In genomic region chr14:104694475-104694950, GRCh38 we compare ENCODE assay signal across 1 cellular context.
TF ChIP-seq lines count a peak whose summit lies in the region.

No MANE protein-coding gene starts in this region.

TF ChIP-seq in GM12878, 131 proteins besides CTCF, POLR2A, EP300 and RAD21:
- TF ChIP-seq SUPT20H (IDR thresholded peaks at IDR 0.05; ENCODE audit: borderline replicate concordance, control insufficient read depth, low read depth, low read length) (no peak), PAX8 (IDR thresholded peaks at IDR 0.05) (no peak), ZNF384 (IDR thresholded peaks at IDR 0.05; ENCODE audit: borderline replicate concordance, low read depth, low read length) (no peak), MLLT1 (IDR thresholded peaks at IDR 0.05) (no peak), MTA3 (IDR thresholded peaks at IDR 0.05; ENCODE audit: borderline replicate concordance, low read length) (no peak), E4F1 (IDR thresholded peaks at IDR 0.05; ENCODE audit: borderline replicate concordance, partially characterized antibody) (no peak), TCF3 (IDR thresholded peaks at IDR 0.05; ENCODE audit: borderline replicate concordance, insufficient read depth, low read depth, low read length) (no peak), SMAD1 (IDR thresholded peaks at IDR 0.05; ENCODE audit: low read depth, partially characterized antibody) (no peak), PAX5 (IDR thresholded peaks at IDR 0.05; ENCODE audit: borderline replicate concordance, low read depth, low read length) (no peak), RB1 (IDR thresholded peaks at IDR 0.05; ENCODE audit: borderline replicate concordance) (no peak), ZNF24 (IDR thresholded peaks at IDR 0.05) (no peak), RAD51 (IDR thresholded peaks at IDR 0.05) (no peak), TCF7 (IDR thresholded peaks at IDR 0.05; ENCODE audit: borderline replicate concordance) (no peak), SREBF1 (IDR thresholded peaks at IDR 0.05; ENCODE audit: low read length) (no peak), WRNIP1 (IDR thresholded peaks at IDR 0.05; ENCODE audit: borderline replicate concordance, low read depth, low read length) (no peak), GATAD2B (conservative IDR thresholded peaks at IDR 0.05; ENCODE audit: low read depth) (no peak), CBX3 (IDR thresholded peaks at IDR 0.05; ENCODE audit: borderline replicate concordance, low read depth) (no peak)
- TF ChIP-seq, protein P1, sequence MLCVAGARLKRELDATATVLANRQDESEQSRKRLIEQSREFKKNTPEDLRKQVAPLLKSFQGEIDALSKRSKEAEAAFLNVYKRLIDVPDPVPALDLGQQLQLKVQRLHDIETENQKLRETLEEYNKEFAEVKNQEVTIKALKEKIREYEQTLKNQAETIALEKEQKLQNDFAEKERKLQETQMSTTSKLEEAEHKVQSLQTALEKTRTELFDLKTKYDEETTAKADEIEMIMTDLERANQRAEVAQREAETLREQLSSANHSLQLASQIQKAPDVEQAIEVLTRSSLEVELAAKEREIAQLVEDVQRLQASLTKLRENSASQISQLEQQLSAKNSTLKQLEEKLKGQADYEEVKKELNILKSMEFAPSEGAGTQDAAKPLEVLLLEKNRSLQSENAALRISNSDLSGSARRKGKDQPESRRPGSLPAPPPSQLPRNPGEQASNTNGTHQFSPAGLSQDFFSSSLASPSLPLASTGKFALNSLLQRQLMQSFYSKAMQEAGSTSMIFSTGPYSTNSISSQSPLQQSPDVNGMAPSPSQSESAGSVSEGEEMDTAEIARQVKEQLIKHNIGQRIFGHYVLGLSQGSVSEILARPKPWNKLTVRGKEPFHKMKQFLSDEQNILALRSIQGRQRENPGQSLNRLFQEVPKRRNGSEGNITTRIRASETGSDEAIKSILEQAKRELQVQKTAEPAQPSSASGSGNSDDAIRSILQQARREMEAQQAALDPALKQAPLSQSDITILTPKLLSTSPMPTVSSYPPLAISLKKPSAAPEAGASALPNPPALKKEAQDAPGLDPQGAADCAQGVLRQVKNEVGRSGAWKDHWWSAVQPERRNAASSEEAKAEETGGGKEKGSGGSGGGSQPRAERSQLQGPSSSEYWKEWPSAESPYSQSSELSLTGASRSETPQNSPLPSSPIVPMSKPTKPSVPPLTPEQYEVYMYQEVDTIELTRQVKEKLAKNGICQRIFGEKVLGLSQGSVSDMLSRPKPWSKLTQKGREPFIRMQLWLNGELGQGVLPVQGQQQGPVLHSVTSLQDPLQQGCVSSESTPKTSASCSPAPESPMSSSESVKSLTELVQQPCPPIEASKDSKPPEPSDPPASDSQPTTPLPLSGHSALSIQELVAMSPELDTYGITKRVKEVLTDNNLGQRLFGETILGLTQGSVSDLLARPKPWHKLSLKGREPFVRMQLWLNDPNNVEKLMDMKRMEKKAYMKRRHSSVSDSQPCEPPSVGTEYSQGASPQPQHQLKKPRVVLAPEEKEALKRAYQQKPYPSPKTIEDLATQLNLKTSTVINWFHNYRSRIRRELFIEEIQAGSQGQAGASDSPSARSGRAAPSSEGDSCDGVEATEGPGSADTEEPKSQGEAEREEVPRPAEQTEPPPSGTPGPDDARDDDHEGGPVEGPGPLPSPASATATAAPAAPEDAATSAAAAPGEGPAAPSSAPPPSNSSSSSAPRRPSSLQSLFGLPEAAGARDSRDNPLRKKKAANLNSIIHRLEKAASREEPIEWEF (IDR thresholded peaks at IDR 0.05; ENCODE audit: insufficient replicate concordance, low read depth, low read length), result no peak
- TF ChIP-seq, protein P2, sequence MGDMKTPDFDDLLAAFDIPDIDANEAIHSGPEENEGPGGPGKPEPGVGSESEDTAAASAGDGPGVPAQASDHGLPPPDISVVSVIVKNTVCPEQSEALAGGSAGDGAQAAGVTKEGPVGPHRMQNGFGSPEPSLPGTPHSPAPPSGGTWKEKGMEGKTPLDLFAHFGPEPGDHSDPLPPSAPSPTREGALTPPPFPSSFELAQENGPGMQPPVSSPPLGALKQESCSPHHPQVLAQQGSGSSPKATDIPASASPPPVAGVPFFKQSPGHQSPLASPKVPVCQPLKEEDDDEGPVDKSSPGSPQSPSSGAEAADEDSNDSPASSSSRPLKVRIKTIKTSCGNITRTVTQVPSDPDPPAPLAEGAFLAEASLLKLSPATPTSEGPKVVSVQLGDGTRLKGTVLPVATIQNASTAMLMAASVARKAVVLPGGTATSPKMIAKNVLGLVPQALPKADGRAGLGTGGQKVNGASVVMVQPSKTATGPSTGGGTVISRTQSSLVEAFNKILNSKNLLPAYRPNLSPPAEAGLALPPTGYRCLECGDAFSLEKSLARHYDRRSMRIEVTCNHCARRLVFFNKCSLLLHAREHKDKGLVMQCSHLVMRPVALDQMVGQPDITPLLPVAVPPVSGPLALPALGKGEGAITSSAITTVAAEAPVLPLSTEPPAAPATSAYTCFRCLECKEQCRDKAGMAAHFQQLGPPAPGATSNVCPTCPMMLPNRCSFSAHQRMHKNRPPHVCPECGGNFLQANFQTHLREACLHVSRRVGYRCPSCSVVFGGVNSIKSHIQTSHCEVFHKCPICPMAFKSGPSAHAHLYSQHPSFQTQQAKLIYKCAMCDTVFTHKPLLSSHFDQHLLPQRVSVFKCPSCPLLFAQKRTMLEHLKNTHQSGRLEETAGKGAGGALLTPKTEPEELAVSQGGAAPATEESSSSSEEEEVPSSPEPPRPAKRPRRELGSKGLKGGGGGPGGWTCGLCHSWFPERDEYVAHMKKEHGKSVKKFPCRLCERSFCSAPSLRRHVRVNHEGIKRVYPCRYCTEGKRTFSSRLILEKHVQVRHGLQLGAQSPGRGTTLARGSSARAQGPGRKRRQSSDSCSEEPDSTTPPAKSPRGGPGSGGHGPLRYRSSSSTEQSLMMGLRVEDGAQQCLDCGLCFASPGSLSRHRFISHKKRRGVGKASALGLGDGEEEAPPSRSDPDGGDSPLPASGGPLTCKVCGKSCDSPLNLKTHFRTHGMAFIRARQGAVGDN (IDR thresholded peaks at IDR 0.05), result no peak
